Comparison of ENCODE assay signal across 25 cellular contexts in the genomic region with DNA sequence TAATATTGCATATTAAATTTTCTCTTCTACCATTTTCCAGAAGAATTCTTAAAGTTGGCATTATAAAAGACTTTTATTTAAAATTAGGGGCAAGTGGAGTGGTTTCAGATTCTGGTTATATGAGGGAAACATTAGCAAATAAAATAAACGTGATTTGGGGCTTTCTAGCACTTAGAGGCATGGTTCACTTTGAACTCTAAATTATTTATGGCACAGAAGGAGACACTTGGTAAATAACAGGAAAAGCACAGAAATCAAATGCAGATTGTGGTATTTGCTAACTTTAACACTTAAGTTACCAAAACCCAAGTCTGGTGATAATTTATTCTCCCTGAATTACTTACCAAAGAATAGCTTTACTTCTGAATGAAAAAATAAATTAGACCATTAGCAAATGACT.
"Had no signal": no experiment of that assay in that cellular context is flagged by ENCODE, and none has a peak within 500 bp of the region (broad histone marks: within the 10 kb centered on the region; RNA-seq: fewer than 3 reads in every experiment).

No MANE protein-coding gene starts in this region.

- H3K9me3 ChIP-seq: colonic mucosa, esophagus muscularis mucosa, esophagus squamous epithelium, gastrocnemius medialis, gastroesophageal sphincter, heart left ventricle, heart right ventricle had no signal

- FAIRE-seq: colon, endothelial cell of umbilical vein had no signal

- H3K27ac ChIP-seq: colonic mucosa, coronary artery, dorsolateral prefrontal cortex, epithelial cell of prostate, esophagus muscularis mucosa, esophagus squamous epithelium, foreskin keratinocyte, gastrocnemius medialis, gastroesophageal sphincter, heart left ventricle, heart right ventricle had no signal

- ATAC-seq: effector memory CD8-positive, alpha-beta T cell; esophagus mucosa; foreskin keratinocyte; gastrocnemius medialis; gastroesophageal sphincter; heart left ventricle; heart right ventricle had no signal

- DNase-seq: colonic mucosa; cortex of kidney; dermis blood vessel endothelial cell; dorsolateral prefrontal cortex; effector CD4-positive, alpha-beta T cell; effector memory CD4-positive, alpha-beta T cell; effector memory CD8-positive, alpha-beta T cell; endodermal cell; erythroblast; esophagus squamous epithelium; foreskin fibroblast; foreskin keratinocyte; foreskin melanocyte; gastrocnemius medialis; glutamatergic neuron; head of caudate nucleus; heart left ventricle; heart right ventricle had no signal

- H3K4me3 ChIP-seq: colonic mucosa, coronary artery, dorsolateral prefrontal cortex, esophagus muscularis mucosa, esophagus squamous epithelium, gastrocnemius medialis, gastroesophageal sphincter, heart left ventricle, heart right ventricle had no signal

- H3K36me3 ChIP-seq: colonic mucosa, esophagus muscularis mucosa, esophagus squamous epithelium, gastrocnemius medialis, gastroesophageal sphincter, heart left ventricle, heart right ventricle had no signal
